8 cellular contexts compared by ENCODE assay signal in genomic region chr20:59908855-59909254, GRCh38. TPM values are rescaled to one million over a fixed set of nuclear protein-coding genes. Genes with fewer than 3 reads are reported as not detected.
"Had no signal": no experiment of that assay in that cellular context is flagged by ENCODE, and none has a peak within 500 bp of the region (broad histone marks: within the 10 kb centered on the region; RNA-seq: fewer than 3 reads in every experiment).

No MANE protein-coding gene starts in this region.

- DNase-seq: GDM1, GF-D8 had no signal

- ATAC-seq: GM12878 had no signal

- FAIRE-seq: G401.6, GM12878, GM12891, GM12892, GM18507 had no signal

- H3K4me3 ChIP-seq: GM12878 had no signal

RNA-seq across cellular contexts. Expression of gene CDH26, which starts 49.4 kb away (rescaled TPM):
- total RNA-seq: G401 had no signal
